Comparison of ENCODE assay signal across 8 cellular contexts in the genomic region with DNA sequence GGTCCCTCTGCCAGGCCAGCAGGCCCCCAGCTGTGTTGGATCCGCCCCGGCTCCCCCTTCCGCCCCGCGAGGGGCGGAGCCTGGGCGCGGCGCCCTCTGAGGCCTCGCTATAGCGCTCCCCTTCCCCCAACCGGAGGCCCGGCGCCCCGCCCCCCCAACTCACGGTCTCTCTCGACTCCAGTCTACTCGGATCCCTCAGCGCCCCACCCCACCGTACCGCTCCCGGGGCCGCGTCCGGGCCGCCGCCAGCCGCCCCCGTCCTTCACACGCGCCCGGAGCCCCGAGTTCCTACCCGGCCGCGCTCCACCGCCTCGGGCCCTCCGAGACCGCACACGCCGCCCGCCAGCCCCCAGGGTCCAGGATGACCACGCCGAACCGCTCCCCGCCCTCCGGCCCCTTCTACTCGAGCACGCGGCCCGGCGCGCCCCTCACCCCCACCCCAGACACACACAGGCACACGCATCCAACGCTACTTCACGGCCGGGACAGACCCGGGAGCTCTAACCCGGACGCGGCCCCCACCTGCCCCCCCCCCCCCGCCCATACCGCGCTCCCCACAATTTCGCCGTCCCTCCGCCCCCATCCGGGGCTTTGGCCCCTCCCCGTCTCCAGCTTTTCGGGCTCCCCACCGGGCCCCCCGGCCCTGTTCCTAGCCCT. TPM values are rescaled to one million over a fixed set of nuclear protein-coding genes. Genes with fewer than 3 reads are reported as not detected.
DNase-seq lines count a peak whose midpoint lies in the region; ATAC-seq and TF ChIP-seq lines count a peak whose summit lies in the region.

No MANE protein-coding gene starts in this region.

- H3K9me3 Mint-ChIP-seq in Caco-2 (ENCODE audit: unreplicated experiment): no peaks in the 10 kb centered on the region

- H3K4me3 ChIP-seq in Caco-2 (ENCODE audit: low read depth, low read length) (peak overlapping the region; percentile 77), HUES6 (ENCODE audit: low read depth, low read length) (peak overlapping the region; percentile 95)

- H3K36me3 ChIP-seq in Caco-2 (ENCODE audit: control insufficient read depth, insufficient read depth, low read length) (no peaks in the 10 kb centered on the region; the same call in 1 of the 2 replicates), HUES6 (ENCODE audit: control insufficient read depth, insufficient read depth, low read length) (peaks cover 38% of the 10 kb centered on the region)

- peak overlapping the region; percentile 86; the same call in 1 of the 2 replicates for H3K27ac ChIP-seq in HUES6 (ENCODE audit: low read depth, low read length)
- H3K27ac ChIP-seq in angular gyrus (ENCODE audit: low read depth, low read length): peak overlapping the region; percentile 79

- H3K9me3 ChIP-seq in Caco-2 (no peaks in the 10 kb centered on the region), HUES6 (ENCODE audit: control insufficient read depth, insufficient read depth, low read depth, low read length) (no peaks in the 10 kb centered on the region), T-helper 17 cell (ENCODE audit: control insufficient read depth, low read length, poor library complexity, severe bottlenecking) (no peaks in the 10 kb centered on the region)

- CTCF ChIA-PET in Caco-2 (lab: Charles Lee): interaction anchor here (0.6 to 1.1 kb wide), 2 partner anchors 17 to 414 kb away, joined by 3 read pairs; no protein-coding TSS in a partner anchor

- H3K27me3 Mint-ChIP-seq in Caco-2 (ENCODE audit: insufficient read depth, unreplicated experiment): peaks cover 3% of the 10 kb centered on the region
- no peaks in the 10 kb centered on the region for H3K27me3 Mint-ChIP-seq in T-helper 17 cell

- intact Hi-C loops in Caco-2 (cut with micrococcal nuclease; ENCODE audit: unreplicated experiment) (no loop called here), sciatic nerve (cut with DNase I) (no loop called here)

- POLR2A ChIA-PET in Caco-2 (lab: Charles Lee): interaction anchor here (0.6 kb wide), 1 partner anchor 202 kb away, joined by 3 read pairs; a partner anchor contains a TSS

- TF ChIP-seq CTCF in Caco-2 (IDR thresholded peaks at IDR 0.05; ENCODE audit: insufficient read depth in 1 of 2, low read depth in 1 of 2, low read length in 1 of 2, severe bottlenecking in 1 of 2, unreplicated experiment in 1 of 2): no peak

- H3K4me1 ChIP-seq in Caco-2: peaks cover 6% of the 10 kb centered on the region; the same call in 1 of the 2 replicates
- H3K4me1 ChIP-seq in HUES6 (ENCODE audit: control insufficient read depth, insufficient read depth, low read length): peaks cover 13% of the 10 kb centered on the region; the same call in 1 of the 2 replicates

- H3K4me1 Mint-ChIP-seq in Caco-2 (ENCODE audit: low read depth, unreplicated experiment): peaks cover 22% of the 10 kb centered on the region
- peaks cover 59% of the 10 kb centered on the region for H3K4me1 Mint-ChIP-seq in T-helper 17 cell

- H3K4me3 Mint-ChIP-seq in Caco-2 (ENCODE audit: unreplicated experiment) (peak overlapping the region; percentile 93), T-helper 17 cell (peak overlapping the region; percentile 99)

- H3K9ac ChIP-seq in HUES6 (ENCODE audit: low read length): peak overlapping the region; percentile 79

- H3K36me3 Mint-ChIP-seq in Caco-2 (ENCODE audit: insufficient read depth, unreplicated experiment) (peaks cover 68% of the 10 kb centered on the region), T-helper 17 cell (ENCODE audit: low read depth) (peaks cover 7% of the 10 kb centered on the region)

- H3K27me3 ChIP-seq in Caco-2 (replicated peaks; ENCODE audit: control insufficient read depth, insufficient read depth, low read length): no peaks in the 10 kb centered on the region
- H3K27me3 ChIP-seq in HUES6 (ENCODE audit: control insufficient read depth, insufficient read depth, low read length): no peaks in the 10 kb centered on the region

- DNase-seq in Caco-2 (peak; percentile 67 to 69), T-helper 17 cell (peak; percentile 52 to 73 (median 72)), hepatic stellate cell (ENCODE audit: low spot score) (peak; percentile 83), sciatic nerve (ENCODE audit: low spot score) (peak; percentile 93)

- peak overlapping the region; percentile 82 for H3K27ac Mint-ChIP-seq in Caco-2 (ENCODE audit: unreplicated experiment)
- H3K27ac Mint-ChIP-seq in T-helper 17 cell: peak overlapping the region; percentile 100

- BruUV-seq in Caco-2 (replicated peaks; lab: Mats Ljungman, UMichigan): no TSS peak

- peak; percentile 21 for ATAC-seq in T-helper 17 cell
- ATAC-seq in sciatic nerve: peak; percentile 1
- ATAC-seq in HG03457 (IDR thresholded peaks at IDR 0.05; ENCODE audit: unreplicated experiment): no peak
- no peak for ATAC-seq in GM19328 (IDR thresholded peaks at IDR 0.05; ENCODE audit: unreplicated experiment)

RNA-seq across cellular contexts. Expression of a gene that starts 1.4 kb away (rescaled TPM):
- 20.5 and 20.6 TPM in 2 replicates for total RNA-seq in Caco-2 (2022)
- 10 to 100 TPM; 19.2 to 23.2 TPM for total RNA-seq in T-helper 17 cell
- total RNA-seq in sciatic nerve: 23.8 TPM

RNA-seq across cellular contexts. Expression of a gene that starts 3.6 kb away (rescaled TPM):
- total RNA-seq in Caco-2 (2022) (38.3 and 41.3 TPM in 2 replicates), T-helper 17 cell (10 to 100 TPM; 37.0 to 46.9 TPM), sciatic nerve (49.1 TPM)

RNA-seq across cellular contexts. Expression of a gene that starts 4.4 kb away (rescaled TPM):
- 129 and 140 TPM in 2 replicates for total RNA-seq in Caco-2 (2022)
- 100 to 1,000 TPM; 212 to 247 TPM for total RNA-seq in T-helper 17 cell
- total RNA-seq in sciatic nerve: 397 TPM

RNA-seq across cellular contexts. Expression of a gene that starts 13.6 kb away (rescaled TPM):
- total RNA-seq in Caco-2 (2022) (68.6 and 71.1 TPM in 2 replicates), T-helper 17 cell (100 to 1,000 TPM; 112 to 115 TPM), sciatic nerve (82.0 TPM)

RNA-seq across cellular contexts. Expression of a gene that starts 14.1 kb away (rescaled TPM):
- 43.2 and 43.3 TPM in 2 replicates for total RNA-seq in Caco-2 (2022)
- total RNA-seq in T-helper 17 cell: 10 to 100 TPM; 43.0 to 51.0 TPM
- total RNA-seq in sciatic nerve: 26.7 TPM

Comparison
In these comparisons a context has a peak if more than half of its experiments do, and no peak if none do; other contexts are left out.
1. ATAC-seq: peak in T-helper 17 cell (single experiment) and sciatic nerve (single experiment); none in HG03457 (single experiment) and GM19328 (single experiment).
2. Peak in every context shown above with its lines, with median percentiles within 50 percentile points of each other: DNase-seq.